ENCODE assay signal across 1 cellular context in the genomic region with DNA sequence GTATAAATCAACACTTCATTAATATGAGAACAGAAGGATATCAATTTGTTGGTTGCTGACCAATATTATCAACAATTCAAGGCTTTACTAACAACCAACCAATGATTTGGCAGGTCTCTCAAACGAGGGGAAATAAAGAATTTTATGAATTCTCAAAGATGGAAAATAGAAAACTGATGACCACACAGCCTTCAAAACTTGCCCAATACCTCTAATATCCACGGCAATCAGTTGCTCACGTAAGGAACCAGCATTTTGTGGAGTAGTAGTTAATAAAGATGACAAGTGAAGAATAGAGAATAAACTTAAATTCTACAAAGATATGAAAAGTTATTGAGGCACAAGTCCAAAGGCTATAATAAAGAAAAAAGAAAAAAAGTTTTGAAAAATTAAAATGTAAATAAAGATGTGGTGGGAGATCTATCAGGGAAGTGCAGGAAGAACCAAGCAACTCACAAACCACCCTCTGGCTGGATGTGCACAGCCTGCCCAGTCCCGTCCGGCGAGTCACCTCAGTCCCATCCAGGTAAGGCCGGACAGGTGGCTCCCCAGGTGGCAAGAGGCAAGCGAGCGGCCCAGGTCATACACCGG.
A peak's percentile ranks its signal among the peaks of the same experiment; 100 is the strongest.
TF ChIP-seq lines count a peak whose summit lies in the region.

No MANE protein-coding gene starts in this region.

TF ChIP-seq in HepG2, 621 proteins besides CTCF, POLR2A, EP300 and RAD21 (continued from another document and continues in another):
- TF ChIP-seq, protein P1, sequence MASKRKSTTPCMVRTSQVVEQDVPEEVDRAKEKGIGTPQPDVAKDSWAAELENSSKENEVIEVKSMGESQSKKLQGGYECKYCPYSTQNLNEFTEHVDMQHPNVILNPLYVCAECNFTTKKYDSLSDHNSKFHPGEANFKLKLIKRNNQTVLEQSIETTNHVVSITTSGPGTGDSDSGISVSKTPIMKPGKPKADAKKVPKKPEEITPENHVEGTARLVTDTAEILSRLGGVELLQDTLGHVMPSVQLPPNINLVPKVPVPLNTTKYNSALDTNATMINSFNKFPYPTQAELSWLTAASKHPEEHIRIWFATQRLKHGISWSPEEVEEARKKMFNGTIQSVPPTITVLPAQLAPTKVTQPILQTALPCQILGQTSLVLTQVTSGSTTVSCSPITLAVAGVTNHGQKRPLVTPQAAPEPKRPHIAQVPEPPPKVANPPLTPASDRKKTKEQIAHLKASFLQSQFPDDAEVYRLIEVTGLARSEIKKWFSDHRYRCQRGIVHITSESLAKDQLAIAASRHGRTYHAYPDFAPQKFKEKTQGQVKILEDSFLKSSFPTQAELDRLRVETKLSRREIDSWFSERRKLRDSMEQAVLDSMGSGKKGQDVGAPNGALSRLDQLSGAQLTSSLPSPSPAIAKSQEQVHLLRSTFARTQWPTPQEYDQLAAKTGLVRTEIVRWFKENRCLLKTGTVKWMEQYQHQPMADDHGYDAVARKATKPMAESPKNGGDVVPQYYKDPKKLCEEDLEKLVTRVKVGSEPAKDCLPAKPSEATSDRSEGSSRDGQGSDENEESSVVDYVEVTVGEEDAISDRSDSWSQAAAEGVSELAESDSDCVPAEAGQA (IDR thresholded peaks at IDR 0.05; ENCODE audit: low read depth): no peak
- TF ChIP-seq, protein P1 (CRISPR knock-in tag; IDR thresholded peaks at IDR 0.05; ENCODE audit: borderline replicate concordance): 0 out of 2 replicates have a peak, but pooled peaks have one; percentile 9
- TF ChIP-seq ZEB1 (IDR thresholded peaks at IDR 0.05; ENCODE audit: insufficient replicate concordance, low read depth) (peak; percentile 94), ZNF10 (CRISPR knock-in tag; IDR thresholded peaks at IDR 0.05; ENCODE audit: borderline replicate concordance, low read depth) (no peak), ZNF672 (CRISPR knock-in tag; IDR thresholded peaks at IDR 0.05) (no peak), PHF8 (CRISPR knock-in tag; IDR thresholded peaks at IDR 0.05) (no peak), ZNF235 (CRISPR knock-in tag; IDR thresholded peaks at IDR 0.05; ENCODE audit: borderline replicate concordance) (no peak), POLR2AphosphoS2 (IDR thresholded peaks at IDR 0.05; ENCODE audit: low read depth, low read length) (no peak), RFX5 (IDR thresholded peaks at IDR 0.05; ENCODE audit: low read depth, low read length) (no peak), CC2D1A (CRISPR knock-in tag; IDR thresholded peaks at IDR 0.05) (no peak), ZNF350 (CRISPR knock-in tag; IDR thresholded peaks at IDR 0.05; ENCODE audit: borderline replicate concordance, low read depth) (peak; percentile 6; the same call in 1 of the 2 replicates), ZNF33B (CRISPR knock-in tag; IDR thresholded peaks at IDR 0.05) (no peak), ZSCAN21 (CRISPR knock-in tag; IDR thresholded peaks at IDR 0.05; ENCODE audit: borderline replicate concordance) (no peak)
- TF ChIP-seq, protein P2, sequence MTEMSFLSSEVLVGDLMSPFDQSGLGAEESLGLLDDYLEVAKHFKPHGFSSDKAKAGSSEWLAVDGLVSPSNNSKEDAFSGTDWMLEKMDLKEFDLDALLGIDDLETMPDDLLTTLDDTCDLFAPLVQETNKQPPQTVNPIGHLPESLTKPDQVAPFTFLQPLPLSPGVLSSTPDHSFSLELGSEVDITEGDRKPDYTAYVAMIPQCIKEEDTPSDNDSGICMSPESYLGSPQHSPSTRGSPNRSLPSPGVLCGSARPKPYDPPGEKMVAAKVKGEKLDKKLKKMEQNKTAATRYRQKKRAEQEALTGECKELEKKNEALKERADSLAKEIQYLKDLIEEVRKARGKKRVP (CRISPR knock-in tag; IDR thresholded peaks at IDR 0.05): no peak
- TF ChIP-seq, protein P3, sequence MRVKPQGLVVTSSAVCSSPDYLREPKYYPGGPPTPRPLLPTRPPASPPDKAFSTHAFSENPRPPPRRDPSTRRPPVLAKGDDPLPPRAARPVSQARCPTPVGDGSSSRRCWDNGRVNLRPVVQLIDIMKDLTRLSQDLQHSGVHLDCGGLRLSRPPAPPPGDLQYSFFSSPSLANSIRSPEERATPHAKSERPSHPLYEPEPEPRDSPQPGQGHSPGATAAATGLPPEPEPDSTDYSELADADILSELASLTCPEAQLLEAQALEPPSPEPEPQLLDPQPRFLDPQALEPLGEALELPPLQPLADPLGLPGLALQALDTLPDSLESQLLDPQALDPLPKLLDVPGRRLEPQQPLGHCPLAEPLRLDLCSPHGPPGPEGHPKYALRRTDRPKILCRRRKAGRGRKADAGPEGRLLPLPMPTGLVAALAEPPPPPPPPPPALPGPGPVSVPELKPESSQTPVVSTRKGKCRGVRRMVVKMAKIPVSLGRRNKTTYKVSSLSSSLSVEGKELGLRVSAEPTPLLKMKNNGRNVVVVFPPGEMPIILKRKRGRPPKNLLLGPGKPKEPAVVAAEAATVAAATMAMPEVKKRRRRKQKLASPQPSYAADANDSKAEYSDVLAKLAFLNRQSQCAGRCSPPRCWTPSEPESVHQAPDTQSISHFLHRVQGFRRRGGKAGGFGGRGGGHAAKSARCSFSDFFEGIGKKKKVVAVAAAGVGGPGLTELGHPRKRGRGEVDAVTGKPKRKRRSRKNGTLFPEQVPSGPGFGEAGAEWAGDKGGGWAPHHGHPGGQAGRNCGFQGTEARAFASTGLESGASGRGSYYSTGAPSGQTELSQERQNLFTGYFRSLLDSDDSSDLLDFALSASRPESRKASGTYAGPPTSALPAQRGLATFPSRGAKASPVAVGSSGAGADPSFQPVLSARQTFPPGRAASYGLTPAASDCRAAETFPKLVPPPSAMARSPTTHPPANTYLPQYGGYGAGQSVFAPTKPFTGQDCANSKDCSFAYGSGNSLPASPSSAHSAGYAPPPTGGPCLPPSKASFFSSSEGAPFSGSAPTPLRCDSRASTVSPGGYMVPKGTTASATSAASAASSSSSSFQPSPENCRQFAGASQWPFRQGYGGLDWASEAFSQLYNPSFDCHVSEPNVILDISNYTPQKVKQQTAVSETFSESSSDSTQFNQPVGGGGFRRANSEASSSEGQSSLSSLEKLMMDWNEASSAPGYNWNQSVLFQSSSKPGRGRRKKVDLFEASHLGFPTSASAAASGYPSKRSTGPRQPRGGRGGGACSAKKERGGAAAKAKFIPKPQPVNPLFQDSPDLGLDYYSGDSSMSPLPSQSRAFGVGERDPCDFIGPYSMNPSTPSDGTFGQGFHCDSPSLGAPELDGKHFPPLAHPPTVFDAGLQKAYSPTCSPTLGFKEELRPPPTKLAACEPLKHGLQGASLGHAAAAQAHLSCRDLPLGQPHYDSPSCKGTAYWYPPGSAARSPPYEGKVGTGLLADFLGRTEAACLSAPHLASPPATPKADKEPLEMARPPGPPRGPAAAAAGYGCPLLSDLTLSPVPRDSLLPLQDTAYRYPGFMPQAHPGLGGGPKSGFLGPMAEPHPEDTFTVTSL (CRISPR knock-in tag; IDR thresholded peaks at IDR 0.05; ENCODE audit: borderline replicate concordance): no peak
- TF ChIP-seq, protein P4, sequence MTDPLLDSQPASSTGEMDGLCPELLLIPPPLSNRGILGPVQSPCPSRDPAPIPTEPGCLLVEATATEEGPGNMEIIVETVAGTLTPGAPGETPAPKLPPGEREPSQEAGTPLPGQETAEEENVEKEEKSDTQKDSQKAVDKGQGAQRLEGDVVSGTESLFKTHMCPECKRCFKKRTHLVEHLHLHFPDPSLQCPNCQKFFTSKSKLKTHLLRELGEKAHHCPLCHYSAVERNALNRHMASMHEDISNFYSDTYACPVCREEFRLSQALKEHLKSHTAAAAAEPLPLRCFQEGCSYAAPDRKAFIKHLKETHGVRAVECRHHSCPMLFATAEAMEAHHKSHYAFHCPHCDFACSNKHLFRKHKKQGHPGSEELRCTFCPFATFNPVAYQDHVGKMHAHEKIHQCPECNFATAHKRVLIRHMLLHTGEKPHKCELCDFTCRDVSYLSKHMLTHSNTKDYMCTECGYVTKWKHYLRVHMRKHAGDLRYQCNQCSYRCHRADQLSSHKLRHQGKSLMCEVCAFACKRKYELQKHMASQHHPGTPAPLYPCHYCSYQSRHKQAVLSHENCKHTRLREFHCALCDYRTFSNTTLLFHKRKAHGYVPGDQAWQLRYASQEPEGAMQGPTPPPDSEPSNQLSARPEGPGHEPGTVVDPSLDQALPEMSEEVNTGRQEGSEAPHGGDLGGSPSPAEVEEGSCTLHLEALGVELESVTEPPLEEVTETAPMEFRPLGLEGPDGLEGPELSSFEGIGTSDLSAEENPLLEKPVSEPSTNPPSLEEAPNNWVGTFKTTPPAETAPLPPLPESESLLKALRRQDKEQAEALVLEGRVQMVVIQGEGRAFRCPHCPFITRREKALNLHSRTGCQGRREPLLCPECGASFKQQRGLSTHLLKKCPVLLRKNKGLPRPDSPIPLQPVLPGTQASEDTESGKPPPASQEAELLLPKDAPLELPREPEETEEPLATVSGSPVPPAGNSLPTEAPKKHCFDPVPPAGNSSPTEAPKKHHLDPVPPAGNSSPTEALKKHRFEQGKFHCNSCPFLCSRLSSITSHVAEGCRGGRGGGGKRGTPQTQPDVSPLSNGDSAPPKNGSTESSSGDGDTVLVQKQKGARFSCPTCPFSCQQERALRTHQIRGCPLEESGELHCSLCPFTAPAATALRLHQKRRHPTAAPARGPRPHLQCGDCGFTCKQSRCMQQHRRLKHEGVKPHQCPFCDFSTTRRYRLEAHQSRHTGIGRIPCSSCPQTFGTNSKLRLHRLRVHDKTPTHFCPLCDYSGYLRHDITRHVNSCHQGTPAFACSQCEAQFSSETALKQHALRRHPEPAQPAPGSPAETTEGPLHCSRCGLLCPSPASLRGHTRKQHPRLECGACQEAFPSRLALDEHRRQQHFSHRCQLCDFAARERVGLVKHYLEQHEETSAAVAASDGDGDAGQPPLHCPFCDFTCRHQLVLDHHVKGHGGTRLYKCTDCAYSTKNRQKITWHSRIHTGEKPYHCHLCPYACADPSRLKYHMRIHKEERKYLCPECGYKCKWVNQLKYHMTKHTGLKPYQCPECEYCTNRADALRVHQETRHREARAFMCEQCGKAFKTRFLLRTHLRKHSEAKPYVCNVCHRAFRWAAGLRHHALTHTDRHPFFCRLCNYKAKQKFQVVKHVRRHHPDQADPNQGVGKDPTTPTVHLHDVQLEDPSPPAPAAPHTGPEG (CRISPR knock-in tag; IDR thresholded peaks at IDR 0.05): no peak
- TF ChIP-seq, protein P5, sequence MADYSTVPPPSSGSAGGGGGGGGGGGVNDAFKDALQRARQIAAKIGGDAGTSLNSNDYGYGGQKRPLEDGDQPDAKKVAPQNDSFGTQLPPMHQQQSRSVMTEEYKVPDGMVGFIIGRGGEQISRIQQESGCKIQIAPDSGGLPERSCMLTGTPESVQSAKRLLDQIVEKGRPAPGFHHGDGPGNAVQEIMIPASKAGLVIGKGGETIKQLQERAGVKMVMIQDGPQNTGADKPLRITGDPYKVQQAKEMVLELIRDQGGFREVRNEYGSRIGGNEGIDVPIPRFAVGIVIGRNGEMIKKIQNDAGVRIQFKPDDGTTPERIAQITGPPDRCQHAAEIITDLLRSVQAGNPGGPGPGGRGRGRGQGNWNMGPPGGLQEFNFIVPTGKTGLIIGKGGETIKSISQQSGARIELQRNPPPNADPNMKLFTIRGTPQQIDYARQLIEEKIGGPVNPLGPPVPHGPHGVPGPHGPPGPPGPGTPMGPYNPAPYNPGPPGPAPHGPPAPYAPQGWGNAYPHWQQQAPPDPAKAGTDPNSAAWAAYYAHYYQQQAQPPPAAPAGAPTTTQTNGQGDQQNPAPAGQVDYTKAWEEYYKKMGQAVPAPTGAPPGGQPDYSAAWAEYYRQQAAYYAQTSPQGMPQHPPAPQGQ (CRISPR knock-in tag; IDR thresholded peaks at IDR 0.05; ENCODE audit: borderline replicate concordance): no peak
